20 cellular contexts compared by ENCODE assay signal in genomic region chr9:122386316-122386872, GRCh38.
"Had no signal": no experiment of that assay in that cellular context is flagged by ENCODE, and none has a peak within 500 bp of the region (broad histone marks: within the 10 kb centered on the region; RNA-seq: fewer than 3 reads in every experiment).

No MANE protein-coding gene starts in this region.

- DNase-seq: activated CD4-positive, alpha-beta T cell treated with anti-CD3 and anti-CD28 coated beads, Interleukin-2, amount 50 U/mL, for 1 hour; cerebellar nuclear complex; effector CD8-positive, alpha-beta T cell; immature natural killer cell; kidney glomerular epithelial cell; left ventricle myocardium inferior; mammary epithelial cell; natural killer cell; stimulated activated CD4-positive, alpha-beta T cell treated with anti-CD3 and anti-CD28 coated beads, Interleukin-12 subunit alpha, Interleukin-12 subunit beta, amount 100 ng/mL, for 4 hours; stimulated activated CD4-positive, alpha-beta T cell treated with anti-CD3 and anti-CD28 coated beads, Interleukin-1b, Interleukin-23, amount 100 ng/mL, for 48 hours; stimulated activated naive CD8-positive, alpha-beta T cell treated with anti-CD3 and anti-CD28 coated beads, Interleukin-15, Interleukin-2, amounts not matched to agents 100 U/mL and 50 U/mL, for 24 hours; substantia nigra; T1000; tibial artery had no signal

- H3K4me1 ChIP-seq: parathyroid adenoma, vagina had no signal

- H3K36me3 Mint-ChIP-seq: activated naive CD8-positive, alpha-beta T cell; immature natural killer cell; natural killer cell had no signal

- H3K9me3 Mint-ChIP-seq: dendritic cell treated with granulocyte-macrophage colony-stimulating factor and Interleukin-4, amounts not matched to agents 40 ng/mL and 50 ng/mL, for 4 days; immature natural killer cell; natural killer cell had no signal

- H3K27ac ChIP-seq: left ventricle myocardium inferior, parathyroid adenoma, tibial artery, vagina had no signal

- H3K27ac Mint-ChIP-seq: activated naive CD8-positive, alpha-beta T cell; dendritic cell treated with granulocyte-macrophage colony-stimulating factor and Interleukin-4, amounts not matched to agents 40 ng/mL and 50 ng/mL, for 4 days; immature natural killer cell; natural killer cell had no signal

- H3K4me1 Mint-ChIP-seq: immature natural killer cell, natural killer cell had no signal

- H3K27me3 ChIP-seq: esophagus muscularis mucosa, gastroesophageal sphincter, tibial artery, vagina had no signal

- H3K9me3 ChIP-seq: esophagus muscularis mucosa, gastroesophageal sphincter, left ventricle myocardium inferior, tibial artery, vagina had no signal

- H3K4me3 ChIP-seq: esophagus muscularis mucosa, gastroesophageal sphincter, left ventricle myocardium inferior, tibial artery, vagina had no signal

- H3K4me3 Mint-ChIP-seq: activated naive CD8-positive, alpha-beta T cell; dendritic cell treated with granulocyte-macrophage colony-stimulating factor and Interleukin-4, amounts not matched to agents 40 ng/mL and 50 ng/mL, for 4 days; immature natural killer cell; natural killer cell had no signal

- ATAC-seq: gastroesophageal sphincter; natural killer cell; stimulated activated naive CD8-positive, alpha-beta T cell treated with anti-CD3 and anti-CD28 coated beads, Interleukin-15, Interleukin-2, amounts not matched to agents 100 U/mL and 50 U/mL, for 24 hours had no signal

- H3K27me3 Mint-ChIP-seq: dendritic cell treated with granulocyte-macrophage colony-stimulating factor and Interleukin-4, amounts not matched to agents 40 ng/mL and 50 ng/mL, for 4 days had no signal

- H3K36me3 ChIP-seq: left ventricle myocardium inferior, tibial artery had no signal
